Comparison of ENCODE assay signal across 23 cellular contexts in the genomic region with DNA sequence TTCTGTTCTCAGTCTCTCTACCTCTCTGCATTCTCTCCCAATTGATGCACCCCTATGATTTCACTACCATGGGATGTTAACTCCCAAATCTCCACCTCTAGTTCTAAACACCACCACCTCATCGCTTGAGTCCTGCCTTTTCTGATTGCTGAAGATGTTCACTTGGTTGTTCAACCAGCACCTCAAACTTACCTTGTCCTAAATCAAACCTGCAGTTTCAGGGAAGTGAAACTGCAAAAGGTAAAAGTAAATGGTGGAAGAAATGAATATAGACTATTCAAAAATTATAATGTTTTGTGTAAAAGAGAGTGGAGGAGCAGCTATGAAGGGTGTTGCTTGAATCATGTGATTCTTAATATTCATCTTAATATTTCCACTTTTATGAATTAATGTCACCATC.
DNase-seq lines count a peak whose midpoint lies in the region; ATAC-seq and TF ChIP-seq lines count a peak whose summit lies in the region.
"Had no signal": no experiment of that assay in that cellular context is flagged by ENCODE, and none has a peak within 500 bp of the region (broad histone marks: within the 10 kb centered on the region; RNA-seq: fewer than 3 reads in every experiment).

No MANE protein-coding gene starts in this region.

- no peak for TF ChIP-seq CTCF in endodermal cell (conservative IDR thresholded peaks at IDR 0.05)
- TF ChIP-seq CTCF in tibial artery (IDR thresholded peaks at IDR 0.05): no peak

- ATAC-seq in GM18909 (IDR thresholded peaks at IDR 0.05; ENCODE audit: poor library complexity, unreplicated experiment): peak; percentile 43
- peak; percentile 38 for ATAC-seq in HG03175 (IDR thresholded peaks at IDR 0.05; ENCODE audit: unreplicated experiment)
- ATAC-seq in natural killer cell treated with Interleukin-12 subunit alpha and Interleukin-12 subunit beta and Interleukin-15 and Interleukin-18, amount 100 ng/mL, for 72 hours: no peak
- ATAC-seq in stimulated activated effector memory CD8-positive, alpha-beta T cell treated with anti-CD3 and anti-CD28 coated beads, Interleukin-12 subunit alpha, Interleukin-12 subunit beta, amount 100 ng/mL, for 72 hours: no peak
- ATAC-seq: esophagus mucosa, WTC11 had no signal

- WGBS in endodermal cell (ENCODE audit: insufficient coverage in 1 of 2, insufficient read length in 1 of 2), 2 experiments: 97 to 100% methylated on average over 1 of the region's 1 CpG

- no peak overlapping the region for H3K9ac ChIP-seq in endodermal cell (ENCODE audit: extremely low read depth, low read length, poor library complexity, severe bottlenecking)
- H3K9ac ChIP-seq: SK-N-SH had no signal

- peaks cover 27% of the 10 kb centered on the region for H3K36me3 ChIP-seq in endodermal cell (ENCODE audit: control insufficient read depth, insufficient read depth, low read length)
- peaks cover 20 to 35% (median 22%) of the 10 kb centered on the region in 3 donors for H3K36me3 ChIP-seq in tibial artery
- H3K36me3 ChIP-seq: prostate gland, thyroid gland had no signal

- no peak overlapping the region for H3K4me3 ChIP-seq in endodermal cell (ENCODE audit: low read length)
- no peak overlapping the region for H3K4me3 ChIP-seq in tibial artery
- H3K4me3 ChIP-seq: prostate gland, thyroid gland had no signal

- peaks cover 19% of the 10 kb centered on the region for H3K9me3 ChIP-seq in endodermal cell (ENCODE audit: control insufficient read depth, low read length)
- no peaks in the 10 kb centered on the region for H3K9me3 ChIP-seq in tibial artery
- H3K9me3 ChIP-seq: prostate gland, SK-N-SH, thyroid gland had no signal

- H3K27me3 ChIP-seq in endodermal cell (ENCODE audit: control insufficient read depth, insufficient read depth, low read length, poor library complexity, severe bottlenecking) (no peaks in the 10 kb centered on the region), tibial artery (no peaks in the 10 kb centered on the region)
- H3K27me3 ChIP-seq: thyroid gland had no signal

- H3K27ac ChIP-seq in endodermal cell (ENCODE audit: low read depth, low read length) (no peak overlapping the region), tibial artery (peak overlapping the region; percentile 51 to 64)
- H3K27ac ChIP-seq: prostate gland, thyroid gland had no signal

- H3K4me1 Mint-ChIP-seq in endodermal cell: peaks cover 11% of the 10 kb centered on the region
- H3K4me1 Mint-ChIP-seq in natural killer cell treated with Interleukin-12 subunit alpha and Interleukin-12 subunit beta and Interleukin-15 and Interleukin-18, amount 100 ng/mL, for 72 hours (ENCODE audit: low read depth in 2 of 2): no peaks in the 10 kb centered on the region
- no peaks in the 10 kb centered on the region for H3K4me1 Mint-ChIP-seq in stimulated activated effector memory CD8-positive, alpha-beta T cell treated with anti-CD3 and anti-CD28 coated beads, Interleukin-12 subunit alpha, Interleukin-12 subunit beta, amount 100 ng/mL, for 72 hours

- H3K36me3 Mint-ChIP-seq in endodermal cell (ENCODE audit: low read depth): peaks cover 62% of the 10 kb centered on the region
- no peaks in the 10 kb centered on the region for H3K36me3 Mint-ChIP-seq in natural killer cell treated with Interleukin-12 subunit alpha and Interleukin-12 subunit beta and Interleukin-15 and Interleukin-18, amount 100 ng/mL, for 72 hours
- no peaks in the 10 kb centered on the region for H3K36me3 Mint-ChIP-seq in stimulated activated effector memory CD8-positive, alpha-beta T cell treated with anti-CD3 and anti-CD28 coated beads, Interleukin-12 subunit alpha, Interleukin-12 subunit beta, amount 100 ng/mL, for 72 hours

- DNase-seq in endodermal cell (no peak), tibial artery (no peak), SKM-1 treated with dmso at 0.1 percent for 144 hours (lab: John Stamatoyannopoulos, UW; ENCODE audit: unreplicated experiment) (no peak)
- DNase-seq in natural killer cell treated with Interleukin-12 subunit alpha and Interleukin-12 subunit beta and Interleukin-15 and Interleukin-18, amount 100 ng/mL, for 72 hours (ENCODE audit: low spot score): no peak
- no peak for DNase-seq in stimulated activated effector memory CD8-positive, alpha-beta T cell treated with anti-CD3 and anti-CD28 coated beads, Interleukin-12 subunit alpha, Interleukin-12 subunit beta, amount 100 ng/mL, for 72 hours (ENCODE audit: low spot score in 2 of 2)
- DNase-seq: activated CD4-positive, alpha-beta memory T cell treated with anti-CD3 and anti-CD28 coated beads for 36 hours; activated gamma-delta T cell treated with Interleukin-2 at 50 U/mL for 16 hours; AML-193; effector memory CD4-positive, alpha-beta T cell; GOT3; hypothalamus; MV-4-11; NCI-H187; NCI-H526 treated with DMSO at 0.1 percent for 48 hours; RPMI8226; SK-N-SH; T-helper 9 cell; thyroid gland had no signal

- H3K4me1 ChIP-seq in endodermal cell (ENCODE audit: control insufficient read depth, insufficient read depth, low read length) (no peaks in the 10 kb centered on the region), tibial artery (peaks cover 0 to 65% (median 22%) of the 10 kb centered on the region in 4 donors)
- H3K4me1 ChIP-seq: prostate gland had no signal

- no peaks in the 10 kb centered on the region for H3K27me3 Mint-ChIP-seq in endodermal cell (ENCODE audit: insufficient read depth)
- no peaks in the 10 kb centered on the region for H3K27me3 Mint-ChIP-seq in natural killer cell treated with Interleukin-12 subunit alpha and Interleukin-12 subunit beta and Interleukin-15 and Interleukin-18, amount 100 ng/mL, for 72 hours
- H3K27me3 Mint-ChIP-seq: activated CD4-positive, alpha-beta memory T cell treated with anti-CD3 and anti-CD28 coated beads for 36 hours had no signal

- peaks cover 27% of the 10 kb centered on the region for H3K9me3 Mint-ChIP-seq in endodermal cell
- no peaks in the 10 kb centered on the region for H3K9me3 Mint-ChIP-seq in natural killer cell treated with Interleukin-12 subunit alpha and Interleukin-12 subunit beta and Interleukin-15 and Interleukin-18, amount 100 ng/mL, for 72 hours
- H3K9me3 Mint-ChIP-seq in stimulated activated effector memory CD8-positive, alpha-beta T cell treated with anti-CD3 and anti-CD28 coated beads, Interleukin-12 subunit alpha, Interleukin-12 subunit beta, amount 100 ng/mL, for 72 hours: no peaks in the 10 kb centered on the region

- intact Hi-C loops in tibial artery (cut with DNase I; ENCODE audit: low total_unique reads): no loop called here

- H3K27ac Mint-ChIP-seq in endodermal cell: peak overlapping the region; percentile 4
- no peak overlapping the region for H3K27ac Mint-ChIP-seq in natural killer cell treated with Interleukin-12 subunit alpha and Interleukin-12 subunit beta and Interleukin-15 and Interleukin-18, amount 100 ng/mL, for 72 hours
- no peak overlapping the region for H3K27ac Mint-ChIP-seq in stimulated activated effector memory CD8-positive, alpha-beta T cell treated with anti-CD3 and anti-CD28 coated beads, Interleukin-12 subunit alpha, Interleukin-12 subunit beta, amount 100 ng/mL, for 72 hours
- H3K27ac Mint-ChIP-seq: activated CD4-positive, alpha-beta memory T cell treated with anti-CD3 and anti-CD28 coated beads for 36 hours; WTC11 had no signal

- H3K4me3 Mint-ChIP-seq in endodermal cell: no peak overlapping the region
- H3K4me3 Mint-ChIP-seq in natural killer cell treated with Interleukin-12 subunit alpha and Interleukin-12 subunit beta and Interleukin-15 and Interleukin-18, amount 100 ng/mL, for 72 hours: no peak overlapping the region
- no peak overlapping the region for H3K4me3 Mint-ChIP-seq in stimulated activated effector memory CD8-positive, alpha-beta T cell treated with anti-CD3 and anti-CD28 coated beads, Interleukin-12 subunit alpha, Interleukin-12 subunit beta, amount 100 ng/mL, for 72 hours
- H3K4me3 Mint-ChIP-seq: activated CD4-positive, alpha-beta memory T cell treated with anti-CD3 and anti-CD28 coated beads for 36 hours; WTC11 had no signal

Comparison
In these comparisons a context has a peak if more than half of its experiments do, and no peak if none do; other contexts are left out.
1. ATAC-seq: peak in GM18909 (single experiment) and HG03175 (single experiment); none in natural killer cell treated with Interleukin-12 subunit alpha and Interleukin-12 subunit beta and Interleukin-15 and Interleukin-18, amount 100 ng/mL, for 72 hours (0 of 2) and stimulated activated effector memory CD8-positive, alpha-beta T cell treated with anti-CD3 and anti-CD28 coated beads, Interleukin-12 subunit alpha, Interleukin-12 subunit beta, amount 100 ng/mL, for 72 hours (single experiment).